In genomic region chr1:246565751-246566127, GRCh38 we compare ENCODE assay signal across 8 cellular contexts. TPM values are rescaled to one million over a fixed set of nuclear protein-coding genes. Genes with fewer than 3 reads are reported as not detected.
DNase-seq lines count a peak whose midpoint lies in the region; ATAC-seq lines count a peak whose summit lies in the region.

No MANE protein-coding gene starts in this region.

- H3K36me3 ChIP-seq in duodenal mucosa (ENCODE audit: control insufficient read depth in 1 of 2, insufficient read depth in 2 of 2, low read length in 2 of 2), result peaks cover 0 to 4% of the 10 kb centered on the region in 2 donors
- peaks cover 0 to 21% (median 0%) of the 10 kb centered on the region in 3 experiments for H3K36me3 ChIP-seq in naive thymus-derived CD4-positive, alpha-beta T cell (ENCODE audit: control insufficient read depth in 2 of 3, insufficient read depth in 3 of 3, low read length in 3 of 3)

- H3K27ac Mint-ChIP-seq in activated T-cell treated with anti-CD3 and anti-CD28 coated beads, Interleukin-2, amount 50 U/mL, for 72 hours, result peak overlapping the region; percentile 100
- peak overlapping the region; percentile 46 to 99 (median 96) for H3K27ac Mint-ChIP-seq in naive thymus-derived CD4-positive, alpha-beta T cell

- POLR2A ChIA-PET in naive thymus-derived CD4-positive, alpha-beta T cell (lab: Charles Lee), result interaction anchor here (0.5 to 2.7 kb wide), 8 partner anchors 10 to 1702 kb away, joined by 3 to 10 read pairs (median 4); partner anchors contain the start of gene HNRNPU

- no peak for ATAC-seq in activated T-cell treated with anti-CD3 and anti-CD28 coated beads, Interleukin-2, amount 50 U/mL, for 72 hours (replicated peaks in 1 of 2)
- ATAC-seq in naive thymus-derived CD4-positive, alpha-beta T cell, result peak; percentile 0
- ATAC-seq in GM21786 (IDR thresholded peaks at IDR 0.05; ENCODE audit: unreplicated experiment) (no peak), HG03280 (IDR thresholded peaks at IDR 0.05; ENCODE audit: unreplicated experiment) (no peak)

- peak overlapping the region; percentile 61 for H3K27ac ChIP-seq in duodenal mucosa (ENCODE audit: low read depth, low read length)
- peak overlapping the region; percentile 89 for H3K27ac ChIP-seq in naive thymus-derived CD4-positive, alpha-beta T cell (ENCODE audit: low read depth, low read length)

- H3K4me1 Mint-ChIP-seq in activated T-cell treated with anti-CD3 and anti-CD28 coated beads, Interleukin-2, amount 50 U/mL, for 72 hours (ENCODE audit: low read depth), result peaks cover 47% of the 10 kb centered on the region
- H3K4me1 Mint-ChIP-seq in naive thymus-derived CD4-positive, alpha-beta T cell, result peaks cover 34 to 59% (median 43%) of the 10 kb centered on the region in 7 donors

- H3K9me3 Mint-ChIP-seq in activated T-cell treated with anti-CD3 and anti-CD28 coated beads, Interleukin-2, amount 50 U/mL, for 72 hours, result peaks cover 0 to 3% of the 10 kb centered on the region in 2 donors
- H3K9me3 Mint-ChIP-seq in naive thymus-derived CD4-positive, alpha-beta T cell, result peaks cover 0 to 2% (median 0%) of the 10 kb centered on the region in 11 donors

- no peak for DNase-seq in activated T-cell treated with anti-CD3 and anti-CD28 coated beads, Interleukin-2, amount 50 U/mL, for 72 hours
- DNase-seq in activated T-cell treated with anti-CD3 and anti-CD28 coated beads, Interleukin-2, amount 50 U/mL, for 48 hours, result no peak
- DNase-seq in NCI-H69 (lab: John Stamatoyannopoulos, UW) (peak; percentile 75), NCI-H1694 treated with DMSO at 0.1 percent for 48 hours (lab: John Stamatoyannopoulos, UW) (no peak)
- DNase-seq in naive thymus-derived CD4-positive, alpha-beta T cell, result no peak

- H3K9me3 ChIP-seq in duodenal mucosa (ENCODE audit: control insufficient read depth in 1 of 2, low read length in 2 of 2), result no peaks in the 10 kb centered on the region
- H3K9me3 ChIP-seq in naive thymus-derived CD4-positive, alpha-beta T cell (ENCODE audit: control insufficient read depth in 2 of 3, low read length in 3 of 3), result no peaks in the 10 kb centered on the region

- CTCF ChIA-PET in naive thymus-derived CD4-positive, alpha-beta T cell (lab: Charles Lee), result interaction anchor here (0.6 to 1.0 kb wide), 2 partner anchors 14 to 58 kb away, joined by 3 read pairs; no protein-coding TSS in a partner anchor

- H3K36me3 Mint-ChIP-seq in activated T-cell treated with anti-CD3 and anti-CD28 coated beads, Interleukin-2, amount 50 U/mL, for 72 hours (ENCODE audit: insufficient read depth in 2 of 2), result peaks cover 7 to 8% of the 10 kb centered on the region in 2 donors
- peaks cover 0 to 10% (median 3%) of the 10 kb centered on the region in 5 donors for H3K36me3 Mint-ChIP-seq in naive thymus-derived CD4-positive, alpha-beta T cell

- intact Hi-C loops in naive thymus-derived CD4-positive, alpha-beta T cell (cut with micrococcal nuclease), result loop anchor here (1.0 to 10.0 kb wide), 18 partner anchors 36 to 1913 kb away; partner anchors contain the start of genes HNRNPU (in 2 of the 2), SMYD3 (in 2 of the 2), ZNF669 (in 2 of the 2) and COX20 (in 1 of the 2)

- peak overlapping the region; percentile 99 to 100 for H3K4me3 Mint-ChIP-seq in activated T-cell treated with anti-CD3 and anti-CD28 coated beads, Interleukin-2, amount 50 U/mL, for 72 hours
- H3K4me3 Mint-ChIP-seq in naive thymus-derived CD4-positive, alpha-beta T cell, result peak overlapping the region; percentile 93 to 99 (median 98)

- H3K27me3 Mint-ChIP-seq in activated T-cell treated with anti-CD3 and anti-CD28 coated beads, Interleukin-2, amount 50 U/mL, for 72 hours (ENCODE audit: low read depth), result no peaks in the 10 kb centered on the region
- no peaks in the 10 kb centered on the region for H3K27me3 Mint-ChIP-seq in naive thymus-derived CD4-positive, alpha-beta T cell

- H3K4me3 ChIP-seq in duodenal mucosa (ENCODE audit: low read depth in 1 of 2, low read length in 2 of 2), result peak overlapping the region; percentile 92 to 99
- H3K4me3 ChIP-seq in naive thymus-derived CD4-positive, alpha-beta T cell (ENCODE audit: low read length), result peak overlapping the region; percentile 84

- peaks cover 35 to 36% of the 10 kb centered on the region in 2 donors for H3K4me1 ChIP-seq in duodenal mucosa (ENCODE audit: control insufficient read depth in 1 of 2, insufficient read depth in 2 of 2, low read length in 2 of 2)
- peaks cover 33 to 40% of the 10 kb centered on the region in 2 donors for H3K4me1 ChIP-seq in naive thymus-derived CD4-positive, alpha-beta T cell (ENCODE audit: control insufficient read depth in 2 of 2, insufficient read depth in 2 of 2, low read length in 2 of 2)

- H3K9ac ChIP-seq in duodenal mucosa (ENCODE audit: low read depth in 1 of 2, low read length in 2 of 2), result peak overlapping the region; percentile 90 to 99

- no peaks in the 10 kb centered on the region for H3K27me3 ChIP-seq in duodenal mucosa (ENCODE audit: control insufficient read depth in 1 of 2, insufficient read depth in 2 of 2, low read length in 2 of 2)
- H3K27me3 ChIP-seq in naive thymus-derived CD4-positive, alpha-beta T cell (ENCODE audit: control insufficient read depth in 2 of 2, insufficient read depth in 2 of 2, low read length in 2 of 2), result no peaks in the 10 kb centered on the region

RNA-seq across cellular contexts. Expression of gene TFB2M, which starts 0.3 kb away (rescaled TPM):
- 10 to 100 TPM; 13.5 to 15.0 TPM for total RNA-seq in activated T-cell treated with anti-CD3 and anti-CD28 coated beads, Interleukin-2, amount 50 U/mL, for 72 hours
- 10 to 100 TPM in 3 of 5 experiments, 1 to 10 TPM in 2; 9.5 to 12.2 (median 10.3) TPM for total RNA-seq in naive thymus-derived CD4-positive, alpha-beta T cell
- 10 to 100 TPM; 12.1 to 18.2 TPM for polyA plus RNA-seq in naive thymus-derived CD4-positive, alpha-beta T cell

RNA-seq across cellular contexts. Expression of gene CNST, which starts 0.5 kb away (rescaled TPM):
- total RNA-seq in activated T-cell treated with anti-CD3 and anti-CD28 coated beads, Interleukin-2, amount 50 U/mL, for 72 hours, result 10 to 100 TPM; 28.0 to 30.4 TPM
- total RNA-seq in naive thymus-derived CD4-positive, alpha-beta T cell, result 100 to 1,000 TPM in 2 of 5 experiments, 10 to 100 TPM in 3; 30.5 to 111 (median 80.2) TPM
- 10 to 100 TPM; 52.8 to 58.8 TPM for polyA plus RNA-seq in naive thymus-derived CD4-positive, alpha-beta T cell

RNA-seq across cellular contexts. Expression of gene SMYD3, which starts 58.7 kb away (rescaled TPM):
- 10 to 100 TPM; 19.1 to 21.0 TPM for total RNA-seq in activated T-cell treated with anti-CD3 and anti-CD28 coated beads, Interleukin-2, amount 50 U/mL, for 72 hours
- 10 to 100 TPM; 19.5 to 28.6 (median 24.2) TPM for total RNA-seq in naive thymus-derived CD4-positive, alpha-beta T cell
- polyA plus RNA-seq in naive thymus-derived CD4-positive, alpha-beta T cell, result 10 to 100 TPM; 24.9 to 25.9 TPM
